In genomic region chr2:34907812-34908211, GRCh38 we compare ENCODE assay signal across 14 cellular contexts.
"Had no signal": no experiment of that assay in that cellular context is flagged by ENCODE, and none has a peak within 500 bp of the region (broad histone marks: within the 10 kb centered on the region; RNA-seq: fewer than 3 reads in every experiment).

No MANE protein-coding gene starts in this region.

- H3K4me3 ChIP-seq: esophagus muscularis mucosa, sigmoid colon, spleen had no signal

- H3K27me3 ChIP-seq: esophagus muscularis mucosa, sigmoid colon, spleen had no signal

- H3K36me3 ChIP-seq: esophagus muscularis mucosa, sigmoid colon, spleen had no signal

- H3K36me3 Mint-ChIP-seq: activated naive CD8-positive, alpha-beta T cell; memory B cell; naive thymus-derived CD8-positive, alpha-beta T cell; stimulated activated memory B cell treated with anti-CD40 and anti-IgM and Interleukin-4, amounts not matched to agents 10 μg/mL and 1 μg/mL and 100 μg/mL, for 72 hours had no signal

- H3K27me3 Mint-ChIP-seq: activated CD4-positive, alpha-beta T cell treated with anti-CD3 and anti-CD28 coated beads for 36 hours; activated naive CD8-positive, alpha-beta T cell; memory B cell; naive thymus-derived CD8-positive, alpha-beta T cell; stimulated activated memory B cell treated with anti-CD40 and anti-IgM and Interleukin-4, amounts not matched to agents 10 μg/mL and 1 μg/mL and 100 μg/mL, for 72 hours had no signal

- ATAC-seq: activated CD4-positive, alpha-beta T cell treated with anti-CD3 and anti-CD28 coated beads for 36 hours; naive thymus-derived CD8-positive, alpha-beta T cell; stimulated activated memory B cell treated with anti-CD40 and anti-IgM and Interleukin-4, amounts not matched to agents 10 μg/mL and 1 μg/mL and 100 μg/mL, for 72 hours had no signal

- H3K9me3 ChIP-seq: esophagus muscularis mucosa, sigmoid colon, spleen had no signal

- H3K27ac ChIP-seq: esophagus muscularis mucosa, sigmoid colon, spleen had no signal

- FAIRE-seq: bronchial epithelial cell, TTC549 had no signal

- H3K4me1 ChIP-seq: sigmoid colon, spleen had no signal

- H3K4me3 Mint-ChIP-seq: activated CD4-positive, alpha-beta T cell treated with anti-CD3 and anti-CD28 coated beads for 36 hours; activated naive CD8-positive, alpha-beta T cell; memory B cell; naive thymus-derived CD8-positive, alpha-beta T cell; stimulated activated memory B cell treated with anti-CD40 and anti-IgM and Interleukin-4, amounts not matched to agents 10 μg/mL and 1 μg/mL and 100 μg/mL, for 72 hours had no signal

- H3K27ac Mint-ChIP-seq: activated CD4-positive, alpha-beta T cell treated with anti-CD3 and anti-CD28 coated beads for 36 hours; activated naive CD8-positive, alpha-beta T cell; memory B cell; naive thymus-derived CD8-positive, alpha-beta T cell; stimulated activated memory B cell treated with anti-CD40 and anti-IgM and Interleukin-4, amounts not matched to agents 10 μg/mL and 1 μg/mL and 100 μg/mL, for 72 hours had no signal

- H3K4me1 Mint-ChIP-seq: activated CD4-positive, alpha-beta T cell treated with anti-CD3 and anti-CD28 coated beads for 36 hours; memory B cell; naive thymus-derived CD8-positive, alpha-beta T cell; stimulated activated memory B cell treated with anti-CD40 and anti-IgM and Interleukin-4, amounts not matched to agents 10 μg/mL and 1 μg/mL and 100 μg/mL, for 72 hours had no signal

- DNase-seq: activated CD4-positive, alpha-beta T cell treated with anti-CD3 and anti-CD28 coated beads for 36 hours; activated CD4-positive, alpha-beta T cell treated with anti-CD3 and anti-CD28 coated beads, Interleukin-2, amount 50 U/mL, for 48 hours; cerebellar nuclear complex; effector CD4-positive, alpha-beta T cell; naive thymus-derived CD8-positive, alpha-beta T cell; sigmoid colon; spleen; stimulated activated CD4-positive, alpha-beta T cell treated with anti-CD3 and anti-CD28 coated beads, Interleukin-4, amount 100 ng/mL, for 4 hours had no signal
